In genomic region chr1:107940178-107940577, GRCh38 we compare ENCODE assay signal across 15 cellular contexts. TPM values are rescaled to one million over a fixed set of nuclear protein-coding genes. Genes with fewer than 3 reads are reported as not detected.
A peak's percentile ranks its signal among the peaks of the same experiment; 100 is the strongest.
DNase-seq lines count a peak whose midpoint lies in the region; ATAC-seq, FAIRE-seq and TF ChIP-seq lines count a peak whose summit lies in the region.
"Had no signal": no experiment of that assay in that cellular context is flagged by ENCODE, and none has a peak within 500 bp of the region (broad histone marks: within the 10 kb centered on the region; RNA-seq: fewer than 3 reads in every experiment).

No MANE protein-coding gene starts in this region.

- H3K4me3 Mint-ChIP-seq in activated CD8-positive, alpha-beta T cell treated with anti-CD3 and anti-CD28 coated beads for 36 hours: no peak overlapping the region
- no peak overlapping the region for H3K4me3 Mint-ChIP-seq in activated CD8-positive, alpha-beta T cell treated with anti-CD3 and anti-CD28 coated beads, Interleukin-2, amount 10 ng/mL, durations not matched to agents 7 days and 5 days
- H3K4me3 Mint-ChIP-seq: HFFc6 had no signal

- H3K4me3 ChIP-seq in spleen: peak overlapping the region in 1 of 8 donors; percentile 9
- H3K4me3 ChIP-seq: Peyer's patch had no signal

- 83 to 88% (median 85%) methylated on average over 3 of the region's 3 CpGs for WGBS in spleen, 5 donors

- peaks cover 2% of the 10 kb centered on the region for H3K9me3 Mint-ChIP-seq in activated CD8-positive, alpha-beta T cell treated with anti-CD3 and anti-CD28 coated beads for 36 hours
- no peaks in the 10 kb centered on the region for H3K9me3 Mint-ChIP-seq in activated CD8-positive, alpha-beta T cell treated with anti-CD3 and anti-CD28 coated beads, Interleukin-2, amount 10 ng/mL, durations not matched to agents 7 days and 5 days (ENCODE audit: insufficient read depth)
- H3K9me3 Mint-ChIP-seq: HFFc6 had no signal

- H3K4me1 Mint-ChIP-seq in activated CD8-positive, alpha-beta T cell treated with anti-CD3 and anti-CD28 coated beads for 36 hours (ENCODE audit: low read depth): peaks cover 71% of the 10 kb centered on the region
- peaks cover 50% of the 10 kb centered on the region for H3K4me1 Mint-ChIP-seq in activated CD8-positive, alpha-beta T cell treated with anti-CD3 and anti-CD28 coated beads, Interleukin-2, amount 10 ng/mL, durations not matched to agents 7 days and 5 days (ENCODE audit: low read depth)

- peaks cover 30 to 94% (median 65%) of the 10 kb centered on the region in 6 donors for H3K4me1 ChIP-seq in spleen

- ATAC-seq in activated CD8-positive, alpha-beta T cell treated with anti-CD3 and anti-CD28 coated beads for 36 hours: no peak
- no peak for ATAC-seq in activated CD8-positive, alpha-beta T cell treated with anti-CD3 and anti-CD28 coated beads, Interleukin-2, amount 10 ng/mL, durations not matched to agents 7 days and 5 days
- ATAC-seq in left ventricle myocardium superior: peak; percentile 77

- no peaks in the 10 kb centered on the region for H3K27me3 Mint-ChIP-seq in activated CD8-positive, alpha-beta T cell treated with anti-CD3 and anti-CD28 coated beads for 36 hours
- H3K27me3 Mint-ChIP-seq in activated CD8-positive, alpha-beta T cell treated with anti-CD3 and anti-CD28 coated beads, Interleukin-2, amount 10 ng/mL, durations not matched to agents 7 days and 5 days (ENCODE audit: low read depth): no peaks in the 10 kb centered on the region

- FAIRE-seq in frontal cortex (lab: Jason Lieb, UNC): no peak

- intact Hi-C loops in activated CD8-positive, alpha-beta T cell treated with anti-CD3 and anti-CD28 coated beads for 36 hours (cut with micrococcal nuclease): no loop called here
- intact Hi-C loops in left ventricle myocardium superior (cut with micrococcal nuclease): no loop called here
- intact Hi-C loops in spleen (cut with DNase I; ENCODE audit: low total_unique reads): no loop called here

- peak overlapping the region in 7 of 8 donors; percentile 40 to 90 (median 85) for H3K27ac ChIP-seq in spleen
- H3K27ac ChIP-seq: 22Rv1, Peyer's patch had no signal

- no peak for TF ChIP-seq POLR2A in spleen (IDR thresholded peaks at IDR 0.05)

- CTCF ChIA-PET in activated CD8-positive, alpha-beta T cell treated with anti-CD3 and anti-CD28 coated beads for 36 hours (lab: Charles Lee): interaction anchor here (1.0 to 1.4 kb wide), 3 partner anchors 9 to 24 kb away, joined by 3 to 10 read pairs (median 4); no protein-coding TSS in a partner anchor
- CTCF ChIA-PET in activated CD8-positive, alpha-beta T cell treated with anti-CD3 and anti-CD28 coated beads, Interleukin-2, amount 10 ng/mL, durations not matched to agents 7 days and 5 days (lab: Charles Lee): interaction anchor here (0.7 to 1.6 kb wide), 3 partner anchors 24 to 185 kb away, joined by 3 to 4 read pairs (median 3); no protein-coding TSS in a partner anchor

- DNase-seq in activated CD8-positive, alpha-beta T cell treated with anti-CD3 and anti-CD28 coated beads for 36 hours: no peak
- no peak for DNase-seq in activated CD8-positive, alpha-beta T cell treated with anti-CD3 and anti-CD28 coated beads, Interleukin-2, amount 10 ng/mL, durations not matched to agents 7 days and 5 days
- DNase-seq in astrocyte of the hippocampus (ENCODE audit: low read depth, low spot score) (peak; percentile 42), left ventricle myocardium superior (no peak), spleen (no peak), EL (no peak), frontal cortex (ENCODE audit: low spot score in 2 of 2) (no peak), NCI-H1930 (lab: John Stamatoyannopoulos, UW) (no peak)
- DNase-seq: HFFc6, Kasumi-1, NCI-H774, Peyer's patch, SIG-M5 had no signal

- POLR2A ChIA-PET in activated CD8-positive, alpha-beta T cell treated with anti-CD3 and anti-CD28 coated beads for 36 hours (lab: Charles Lee): interaction anchor here (0.8 to 2.4 kb wide), 2 partner anchors 20 to 24 kb away, joined by 3 to 7 read pairs; no protein-coding TSS in a partner anchor
- POLR2A ChIA-PET in activated CD8-positive, alpha-beta T cell treated with anti-CD3 and anti-CD28 coated beads, Interleukin-2, amount 10 ng/mL, durations not matched to agents 7 days and 5 days (lab: Charles Lee): no interaction called here

- H3K9me3 ChIP-seq in spleen: no peaks in the 10 kb centered on the region
- H3K9me3 ChIP-seq: Peyer's patch had no signal

- peak overlapping the region; percentile 4 for H3K27ac Mint-ChIP-seq in activated CD8-positive, alpha-beta T cell treated with anti-CD3 and anti-CD28 coated beads for 36 hours
- H3K27ac Mint-ChIP-seq in activated CD8-positive, alpha-beta T cell treated with anti-CD3 and anti-CD28 coated beads, Interleukin-2, amount 10 ng/mL, durations not matched to agents 7 days and 5 days: no peak overlapping the region
- H3K27ac Mint-ChIP-seq: HFFc6 had no signal

- H3K36me3 ChIP-seq in spleen: no peaks in the 10 kb centered on the region
- H3K36me3 ChIP-seq: Peyer's patch had no signal

- peaks cover 7% of the 10 kb centered on the region for H3K36me3 Mint-ChIP-seq in activated CD8-positive, alpha-beta T cell treated with anti-CD3 and anti-CD28 coated beads for 36 hours (ENCODE audit: low read depth)
- H3K36me3 Mint-ChIP-seq in activated CD8-positive, alpha-beta T cell treated with anti-CD3 and anti-CD28 coated beads, Interleukin-2, amount 10 ng/mL, durations not matched to agents 7 days and 5 days (ENCODE audit: low read depth): peaks cover 4% of the 10 kb centered on the region

- no peaks in the 10 kb centered on the region for H3K27me3 ChIP-seq in spleen (replicated peaks in 1 of 7)
- H3K27me3 ChIP-seq: Peyer's patch had no signal

- TF ChIP-seq CTCF in activated CD8-positive, alpha-beta T cell treated with anti-CD3 and anti-CD28 coated beads for 36 hours (IDR thresholded peaks at IDR 0.05): no peak
- no peak for TF ChIP-seq CTCF in spleen (IDR thresholded peaks at IDR 0.05 in 8 of 11, conservative IDR thresholded peaks at IDR 0.05 in 3 of 11)

RNA-seq across cellular contexts. Expression of gene VAV3, which starts 24.8 kb away (rescaled TPM):
- 1 to 10 TPM; 5.3 to 6.2 TPM for total RNA-seq in activated CD8-positive, alpha-beta T cell treated with anti-CD3 and anti-CD28 coated beads for 36 hours
- 1 to 10 TPM; 5.2 to 6.9 TPM for total RNA-seq in activated CD8-positive, alpha-beta T cell treated with anti-CD3 and anti-CD28 coated beads, Interleukin-2, amount 10 ng/mL, durations not matched to agents 7 days and 5 days
- total RNA-seq in left ventricle myocardium superior: 2.1 TPM
- total RNA-seq in spleen: 10 to 100 TPM; 28.2 to 63.0 (median 50.0) TPM
- polyA plus RNA-seq in spleen: 10 to 100 TPM; 10.5 to 13.8 (median 13.1) TPM
- 4.5 TPM for total RNA-seq in frontal cortex
- total RNA-seq: HFFc6 had no signal
- polyA plus RNA-seq: BJ had no signal
